1 cellular context compared by ENCODE assay signal in genomic region chr1:151165738-151166505, GRCh38.
TF ChIP-seq lines count a peak whose summit lies in the region.

LYSMD1 (minus strand) TSS chr1:151165902; CDS start chr1:151165258, 644 bp downstream.
SCNM1 (plus strand) TSS chr1:151166144; CDS start chr1:151166153, 9 bp downstream.

TF ChIP-seq in WTC11, 78 proteins besides CTCF, POLR2A, EP300 and RAD21 (continued from another document and continues in another):
- TF ChIP-seq ZNF532 (CRISPR knock-in tag; IDR thresholded peaks at IDR 0.05; ENCODE audit: borderline replicate concordance) (no peak), GABPB1 (CRISPR knock-in tag; IDR thresholded peaks at IDR 0.05) (peak; percentile 94), EMX1 (CRISPR knock-in tag; IDR thresholded peaks at IDR 0.05) (no peak), ESRRA (CRISPR knock-in tag; IDR thresholded peaks at IDR 0.05; ENCODE audit: borderline replicate concordance) (no peak), ZBTB43 (CRISPR knock-in tag; IDR thresholded peaks at IDR 0.05) (no peak), ZNF232 (CRISPR knock-in tag; IDR thresholded peaks at IDR 0.05) (peak; percentile 88; the same call in 1 of the 2 replicates), PRDM15 (CRISPR knock-in tag; IDR thresholded peaks at IDR 0.05) (0 out of 2 replicates have a peak, but pooled peaks have one; percentile 6), MAX (CRISPR knock-in tag; IDR thresholded peaks at IDR 0.05) (peak; percentile 78), ZNF396 (CRISPR knock-in tag; IDR thresholded peaks at IDR 0.05; ENCODE audit: borderline replicate concordance) (no peak), OVOL2 (CRISPR knock-in tag; IDR thresholded peaks at IDR 0.05; ENCODE audit: borderline replicate concordance) (no peak), ARID4B (CRISPR knock-in tag; IDR thresholded peaks at IDR 0.05; ENCODE audit: borderline replicate concordance) (peak; percentile 68; the same call in 1 of the 2 replicates), CREM (CRISPR knock-in tag; IDR thresholded peaks at IDR 0.05) (peak; percentile 85), ETV6 (CRISPR knock-in tag; IDR thresholded peaks at IDR 0.05) (peak; percentile 60; the same call in 1 of the 2 replicates), ATF2 (CRISPR knock-in tag; IDR thresholded peaks at IDR 0.05; ENCODE audit: borderline replicate concordance, low read depth) (no peak), RELA (CRISPR knock-in tag; IDR thresholded peaks at IDR 0.05; ENCODE audit: borderline replicate concordance) (no peak), FOXP4 (CRISPR knock-in tag; IDR thresholded peaks at IDR 0.05) (no peak; the same call in 1 of the 2 replicates), GRHL2 (CRISPR knock-in tag; IDR thresholded peaks at IDR 0.05; ENCODE audit: insufficient replicate concordance, severe bottlenecking) (no peak), IRF2 (CRISPR knock-in tag; IDR thresholded peaks at IDR 0.05; ENCODE audit: borderline replicate concordance, low read depth) (no peak), TEAD4 (CRISPR knock-in tag; IDR thresholded peaks at IDR 0.05) (peak; percentile 71), NFE2L1 (CRISPR knock-in tag; IDR thresholded peaks at IDR 0.05) (no peak), ZNF416 (CRISPR knock-in tag; IDR thresholded peaks at IDR 0.05) (no peak), ZNF121 (CRISPR knock-in tag; IDR thresholded peaks at IDR 0.05) (no peak), ERG (CRISPR knock-in tag; IDR thresholded peaks at IDR 0.05) (no peak), E2F1 (CRISPR knock-in tag; IDR thresholded peaks at IDR 0.05) (no peak), IRF1 (CRISPR knock-in tag; IDR thresholded peaks at IDR 0.05) (no peak), E2F5 (CRISPR knock-in tag; IDR thresholded peaks at IDR 0.05) (peak; percentile 65), SP1 (CRISPR knock-in tag; conservative IDR thresholded peaks at IDR 0.05) (peak; percentile 84), TP53 (CRISPR knock-in tag; IDR thresholded peaks at IDR 0.05) (no peak), NFATC4 (CRISPR knock-in tag; IDR thresholded peaks at IDR 0.05) (no peak), USF1 (CRISPR knock-in tag; IDR thresholded peaks at IDR 0.05) (peak; percentile 42; the same call in 1 of the 2 replicates), FOXK1 (CRISPR knock-in tag; IDR thresholded peaks at IDR 0.05) (peak; percentile 98), GTF2I (CRISPR knock-in tag; conservative IDR thresholded peaks at IDR 0.05) (no peak)
